ENCODE assay signal across 18 cellular contexts in the genomic region with DNA sequence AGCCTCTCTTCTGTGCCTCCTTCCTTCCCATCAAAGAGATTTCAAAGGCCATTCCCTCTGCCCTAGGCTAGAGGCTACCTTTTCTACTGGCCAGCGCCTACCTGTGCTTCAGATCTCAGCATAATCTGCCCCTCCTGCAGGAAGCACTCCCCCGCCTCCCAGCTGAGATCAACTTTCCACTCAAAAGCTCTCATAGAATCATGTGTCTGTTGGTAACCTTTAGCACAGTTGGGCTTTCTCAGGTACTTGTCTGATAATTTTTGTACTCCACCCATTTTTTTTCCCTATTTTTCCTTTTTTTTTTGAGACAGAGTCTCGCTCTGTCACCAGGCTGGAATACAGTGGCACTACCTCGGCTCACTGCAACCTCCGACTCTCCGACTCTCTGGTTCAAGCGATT.
"Had no signal": no experiment of that assay in that cellular context is flagged by ENCODE, and none has a peak within 500 bp of the region (broad histone marks: within the 10 kb centered on the region; RNA-seq: fewer than 3 reads in every experiment).

No MANE protein-coding gene starts in this region.

- H3K27ac ChIP-seq: gastroesophageal sphincter, left ventricle myocardium inferior, upper lobe of left lung had no signal

- DNase-seq: activated B cell treated with CpG ODN at 0.5 μM for 24 hours; activated CD4-positive, alpha-beta T cell treated with anti-CD3 and anti-CD28 coated beads, Interleukin-2, amount 10 ng/mL, durations not matched to agents 24 days and 14 days; activated CD8-positive, alpha-beta memory T cell treated with anti-CD3 and anti-CD28 coated beads, Interleukin-2, amount 50 U/mL, for 48 hours; activated gamma-delta T cell treated with Interleukin-2 at 50 U/mL for 16 hours; activated T-cell treated with anti-CD3 and anti-CD28 coated beads, Interleukin-2, amount 50 U/mL, for 72 hours; cortex of kidney; effector CD8-positive, alpha-beta T cell; left ventricle myocardium inferior; nucleus accumbens; stimulated activated CD4-positive, alpha-beta T cell treated with anti-CD3 and anti-CD28 coated beads, Interleukin-4, amount 100 ng/mL, for 1 hour; stimulated activated naive CD4-positive, alpha-beta T cell; T-helper 2 cell; upper lobe of left lung had no signal

- H3K4me3 ChIP-seq: gastroesophageal sphincter, left ventricle myocardium inferior, upper lobe of left lung had no signal

- H3K27ac Mint-ChIP-seq: activated B cell treated with CpG ODN at 0.5 μM for 24 hours; activated CD4-positive, alpha-beta T cell treated with anti-CD3 and anti-CD28 coated beads, Interleukin-2, amount 10 ng/mL, durations not matched to agents 24 days and 14 days; activated naive CD8-positive, alpha-beta T cell; activated T-cell treated with anti-CD3 and anti-CD28 coated beads, Interleukin-2, amount 50 U/mL, for 72 hours; brain; memory B cell had no signal

- H3K4me3 Mint-ChIP-seq: activated B cell treated with CpG ODN at 0.5 μM for 24 hours; activated CD4-positive, alpha-beta T cell treated with anti-CD3 and anti-CD28 coated beads, Interleukin-2, amount 10 ng/mL, durations not matched to agents 24 days and 14 days; activated naive CD8-positive, alpha-beta T cell; activated T-cell treated with anti-CD3 and anti-CD28 coated beads, Interleukin-2, amount 50 U/mL, for 72 hours; brain; memory B cell; natural killer cell treated with Interleukin-12 subunit alpha and Interleukin-12 subunit beta and Interleukin-15 and Interleukin-18, amount 100 ng/mL, for 72 hours had no signal

- H3K4me1 ChIP-seq: gastroesophageal sphincter, left ventricle myocardium inferior, upper lobe of left lung had no signal

- H3K36me3 ChIP-seq: gastroesophageal sphincter, left ventricle myocardium inferior, upper lobe of left lung had no signal

- H3K9me3 Mint-ChIP-seq: activated B cell treated with CpG ODN at 0.5 μM for 24 hours; activated CD4-positive, alpha-beta T cell treated with anti-CD3 and anti-CD28 coated beads, Interleukin-2, amount 10 ng/mL, durations not matched to agents 24 days and 14 days; activated T-cell treated with anti-CD3 and anti-CD28 coated beads, Interleukin-2, amount 50 U/mL, for 72 hours; memory B cell; natural killer cell treated with Interleukin-12 subunit alpha and Interleukin-12 subunit beta and Interleukin-15 and Interleukin-18, amount 100 ng/mL, for 72 hours had no signal

- H3K27me3 Mint-ChIP-seq: activated CD4-positive, alpha-beta T cell treated with anti-CD3 and anti-CD28 coated beads, Interleukin-2, amount 10 ng/mL, durations not matched to agents 24 days and 14 days; activated naive CD8-positive, alpha-beta T cell; natural killer cell treated with Interleukin-12 subunit alpha and Interleukin-12 subunit beta and Interleukin-15 and Interleukin-18, amount 100 ng/mL, for 72 hours had no signal

- ATAC-seq: activated T-cell treated with anti-CD3 and anti-CD28 coated beads, Interleukin-2, amount 50 U/mL, for 72 hours; gastroesophageal sphincter had no signal

- H3K36me3 Mint-ChIP-seq: activated naive CD8-positive, alpha-beta T cell; brain; memory B cell; natural killer cell treated with Interleukin-12 subunit alpha and Interleukin-12 subunit beta and Interleukin-15 and Interleukin-18, amount 100 ng/mL, for 72 hours had no signal

- H3K27me3 ChIP-seq: upper lobe of left lung had no signal

- H3K9me3 ChIP-seq: gastroesophageal sphincter, left ventricle myocardium inferior, upper lobe of left lung had no signal

- H3K4me1 Mint-ChIP-seq: brain had no signal
